In the genomic region with DNA sequence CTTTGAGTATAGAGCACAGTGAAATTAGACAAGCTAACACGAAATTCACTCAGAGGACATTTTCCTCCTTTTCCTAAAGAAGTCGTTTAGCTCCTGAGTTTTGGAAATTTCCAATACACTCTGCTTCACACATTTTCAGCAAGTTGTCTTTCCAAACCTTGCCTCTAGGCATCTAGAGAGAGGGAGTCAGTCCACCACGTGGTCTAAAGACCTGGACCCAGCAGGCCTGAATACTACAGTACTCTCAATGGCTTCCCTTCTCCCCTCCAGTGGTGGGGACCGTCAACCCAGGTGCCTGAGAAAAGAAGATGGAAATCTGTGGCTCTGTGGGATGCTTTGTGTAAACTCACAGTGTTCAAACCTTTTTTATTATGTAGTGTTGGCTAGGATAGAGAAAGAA, we compare ENCODE assay signal across 31 cellular contexts.
"Had no signal": no experiment of that assay in that cellular context is flagged by ENCODE, and none has a peak within 500 bp of the region (broad histone marks: within the 10 kb centered on the region; RNA-seq: fewer than 3 reads in every experiment).

No MANE protein-coding gene starts in this region.

- H3K4me1 Mint-ChIP-seq: activated B cell treated with CpG ODN at 0.5 μM for 24 hours; activated T-helper 17 cell treated with anti-CD3 and anti-CD28 coated beads, Interleukin-2, amount 50 U/mL, for 72 hours; mesothelial cell of epicardium; naive B cell; nephron progenitor cell; stimulated activated effector memory CD8-positive, alpha-beta T cell treated with anti-CD3 and anti-CD28 coated beads, Interleukin-12 subunit alpha, Interleukin-12 subunit beta, amount 100 ng/mL, for 72 hours had no signal

- H3K27me3 ChIP-seq: brain microvascular endothelial cell, gastroesophageal sphincter, hepatocyte, neutrophil, ovary, sigmoid colon, uterus had no signal

- H3K36me3 Mint-ChIP-seq: mesothelial cell of epicardium; naive B cell; stimulated activated effector memory CD8-positive, alpha-beta T cell treated with anti-CD3 and anti-CD28 coated beads, Interleukin-12 subunit alpha, Interleukin-12 subunit beta, amount 100 ng/mL, for 72 hours; type B pancreatic cell had no signal

- H3K27me3 Mint-ChIP-seq: activated B cell treated with CpG ODN at 0.5 μM for 24 hours; activated CD8-positive, alpha-beta T cell treated with anti-CD3 and anti-CD28 coated beads for 36 hours; stimulated activated naive CD8-positive, alpha-beta T cell treated with anti-CD3 and anti-CD28 coated beads, Interleukin-15, Interleukin-2, amounts not matched to agents 100 ng/mL and 50 ng/mL, for 24 hours; type B pancreatic cell had no signal

- ATAC-seq: activated CD8-positive, alpha-beta T cell treated with anti-CD3 and anti-CD28 coated beads for 36 hours; activated T-cell treated with anti-CD3 and anti-CD28 coated beads, Interleukin-2, amount 50 U/mL, for 4 hours; activated T-helper 17 cell treated with anti-CD3 and anti-CD28 coated beads, Interleukin-2, amount 50 U/mL, for 72 hours; effector memory CD8-positive, alpha-beta T cell; gastroesophageal sphincter; left colon; stimulated activated effector memory CD8-positive, alpha-beta T cell treated with anti-CD3 and anti-CD28 coated beads, Interleukin-12 subunit alpha, Interleukin-12 subunit beta, amount 100 ng/mL, for 72 hours had no signal

- H3K9me3 Mint-ChIP-seq: activated B cell treated with CpG ODN at 0.5 μM for 24 hours; activated CD8-positive, alpha-beta T cell treated with anti-CD3 and anti-CD28 coated beads for 36 hours; activated T-cell treated with anti-CD3 and anti-CD28 coated beads, Interleukin-2, amount 50 U/mL, for 4 hours; activated T-helper 17 cell treated with anti-CD3 and anti-CD28 coated beads, Interleukin-2, amount 50 U/mL, for 72 hours; effector memory CD8-positive, alpha-beta T cell; stimulated activated effector memory CD8-positive, alpha-beta T cell treated with anti-CD3 and anti-CD28 coated beads, Interleukin-12 subunit alpha, Interleukin-12 subunit beta, amount 100 ng/mL, for 72 hours; stimulated activated naive CD8-positive, alpha-beta T cell treated with anti-CD3 and anti-CD28 coated beads, Interleukin-15, Interleukin-2, amounts not matched to agents 100 ng/mL and 50 ng/mL, for 24 hours; type B pancreatic cell had no signal

- H3K27ac Mint-ChIP-seq: activated B cell treated with CpG ODN at 0.5 μM for 24 hours; activated CD8-positive, alpha-beta T cell treated with anti-CD3 and anti-CD28 coated beads for 36 hours; activated T-helper 17 cell treated with anti-CD3 and anti-CD28 coated beads, Interleukin-2, amount 50 U/mL, for 72 hours; effector memory CD8-positive, alpha-beta T cell; mesothelial cell of epicardium; naive B cell; nephron progenitor cell; progenitor cell of endocrine pancreas; stimulated activated effector memory CD8-positive, alpha-beta T cell treated with anti-CD3 and anti-CD28 coated beads, Interleukin-12 subunit alpha, Interleukin-12 subunit beta, amount 100 ng/mL, for 72 hours; stimulated activated naive CD8-positive, alpha-beta T cell treated with anti-CD3 and anti-CD28 coated beads, Interleukin-15, Interleukin-2, amounts not matched to agents 100 ng/mL and 50 ng/mL, for 24 hours; type B pancreatic cell had no signal

- H3K4me1 ChIP-seq: gastroesophageal sphincter, sigmoid colon, uterus had no signal

- H3K4me3 ChIP-seq: gastroesophageal sphincter, hepatocyte, ovary, sigmoid colon, thoracic aorta, uterus had no signal

- H3K36me3 ChIP-seq: brain microvascular endothelial cell, gastroesophageal sphincter, neutrophil, ovary, sigmoid colon, thoracic aorta, uterus had no signal

- H3K9me3 ChIP-seq: gastroesophageal sphincter, neutrophil, ovary, sigmoid colon, thoracic aorta, uterus had no signal

- DNase-seq: activated B cell treated with CpG ODN at 0.5 μM for 24 hours; activated CD4-positive, alpha-beta T cell treated with anti-CD3 and anti-CD28 coated beads, Interleukin-2, amount 50 U/mL, for 1 hour; activated CD8-positive, alpha-beta T cell treated with anti-CD3 and anti-CD28 coated beads for 36 hours; activated gamma-delta T cell treated with Interleukin-2 at 50 U/mL for 16 hours; activated naive CD4-positive, alpha-beta T cell treated with anti-CD3 and anti-CD28 coated beads, Interleukin-2, amount 50 U/mL, for 16 hours; activated T-cell treated with anti-CD3 and anti-CD28 coated beads, Interleukin-2, amount 50 U/mL, for 4 hours; amniotic stem cell; brain microvascular endothelial cell; caudate nucleus; cortex of kidney; effector memory CD8-positive, alpha-beta T cell; left colon; mammary epithelial cell; naive B cell; nephron progenitor cell; ovary; retina; sigmoid colon; small intestine; stimulated activated CD4-positive, alpha-beta T cell treated with anti-CD3 and anti-CD28 coated beads, Interleukin-4, amount 100 ng/mL, for 24 hours; uterus had no signal

- H3K27ac ChIP-seq: brain microvascular endothelial cell, gastroesophageal sphincter, hepatocyte, neutrophil, ovary, sigmoid colon, thoracic aorta, uterus had no signal

- H3K4me3 Mint-ChIP-seq: activated B cell treated with CpG ODN at 0.5 μM for 24 hours; activated CD8-positive, alpha-beta T cell treated with anti-CD3 and anti-CD28 coated beads for 36 hours; activated T-cell treated with anti-CD3 and anti-CD28 coated beads, Interleukin-2, amount 50 U/mL, for 4 hours; activated T-helper 17 cell treated with anti-CD3 and anti-CD28 coated beads, Interleukin-2, amount 50 U/mL, for 72 hours; effector memory CD8-positive, alpha-beta T cell; mesothelial cell of epicardium; naive B cell; nephron progenitor cell; stimulated activated effector memory CD8-positive, alpha-beta T cell treated with anti-CD3 and anti-CD28 coated beads, Interleukin-12 subunit alpha, Interleukin-12 subunit beta, amount 100 ng/mL, for 72 hours; stimulated activated naive CD8-positive, alpha-beta T cell treated with anti-CD3 and anti-CD28 coated beads, Interleukin-15, Interleukin-2, amounts not matched to agents 100 ng/mL and 50 ng/mL, for 24 hours; type B pancreatic cell had no signal
